In genomic region chr10:86799188-86799845, GRCh38 we compare ENCODE assay signal across 1 cellular context.
TF ChIP-seq lines count a peak whose summit lies in the region.

No MANE protein-coding gene starts in this region.

TF ChIP-seq in K562, 482 proteins besides CTCF, POLR2A, EP300 and RAD21 (continued from another document):
- TF ChIP-seq ZNF512 (tag; IDR thresholded peaks at IDR 0.05) (peak; percentile 71), EGR1 (conservative IDR thresholded peaks at IDR 0.05) (no peak)
TF ChIP-seq in K562: peak in this region for 1.
